In genomic region chr1:220691039-220691684, GRCh38 we compare ENCODE assay signal across 9 cellular contexts. TPM values are rescaled to one million over a fixed set of nuclear protein-coding genes. Genes with fewer than 3 reads are reported as not detected.
DNase-seq lines count a peak whose midpoint lies in the region; ATAC-seq and TF ChIP-seq lines count a peak whose summit lies in the region.
"Had no signal": no experiment of that assay in that cellular context is flagged by ENCODE, and none has a peak within 500 bp of the region (broad histone marks: within the 10 kb centered on the region; RNA-seq: fewer than 3 reads in every experiment).

No MANE protein-coding gene starts in this region.

- no peaks in the 10 kb centered on the region; the same call in 1 of the 2 replicates for H3K4me1 ChIP-seq in ES-I3 (ENCODE audit: insufficient read depth, low read length)
- peaks cover 7% of the 10 kb centered on the region; the same call in 1 of the 2 replicates for H3K4me1 ChIP-seq in PC-3 (ENCODE audit: insufficient read depth, low read length)
- H3K4me1 ChIP-seq in ovary (ENCODE audit: insufficient read depth): peaks cover 2% of the 10 kb centered on the region

- 28 to 46% (median 36%) methylated on average over 16 of the region's 16 CpGs for WGBS in ovary, 3 donors

- H2AFZ ChIP-seq in PC-3 (ENCODE audit: low read length): peak overlapping the region; percentile 91

- no peaks in the 10 kb centered on the region for H3K9me2 ChIP-seq in PC-3 (replicated peaks; ENCODE audit: low read length)

- TF ChIP-seq CTCF in PC-3 (conservative IDR thresholded peaks at IDR 0.05; ENCODE audit: low read depth, low read length) (no peak), fibroblast of villous mesenchyme (IDR thresholded peaks at IDR 0.05; ENCODE audit: insufficient read depth, low read depth, low read length) (no peak), ovary (IDR thresholded peaks at IDR 0.05) (no peak)

- H3K27ac ChIP-seq in PC-3 (ENCODE audit: low read length) (no peak overlapping the region), ovary (peak overlapping the region in 1 of 2 donors; percentile 5)
- H3K27ac ChIP-seq: SJSA1 had no signal

- no peaks in the 10 kb centered on the region for H3K9me3 ChIP-seq in ES-I3 (ENCODE audit: control insufficient read depth, insufficient read depth, low read length)
- no peaks in the 10 kb centered on the region for H3K9me3 ChIP-seq in PC-3 (ENCODE audit: low read length)
- no peaks in the 10 kb centered on the region for H3K9me3 ChIP-seq in ovary
- H3K9me3 ChIP-seq: SJSA1 had no signal

- ATAC-seq in PC-3: peak; percentile 3; the same call in 1 of the 2 replicates

- H3K27me3 ChIP-seq in PC-3 (ENCODE audit: low read length): no peaks in the 10 kb centered on the region
- H3K27me3 ChIP-seq in ovary: no peaks in the 10 kb centered on the region

- CTCF ChIA-PET in PC-3 (lab: Charles Lee): interaction anchor here (0.5 to 1.5 kb wide), 5 partner anchors 42 to 1032 kb away, joined by 3 to 10 read pairs (median 3); no protein-coding TSS in a partner anchor

- no peak for TF ChIP-seq POLR2A in ovary (IDR thresholded peaks at IDR 0.05)

- H3K36me3 ChIP-seq in ES-I3 (ENCODE audit: insufficient read depth, low read length) (no peaks in the 10 kb centered on the region), PC-3 (ENCODE audit: low read depth, low read length) (no peaks in the 10 kb centered on the region), ovary (no peaks in the 10 kb centered on the region)
- H3K36me3 ChIP-seq: SJSA1 had no signal

- POLR2A ChIA-PET in PC-3 (lab: Charles Lee; ENCODE audit: unreplicated experiment): no interaction called here

- DNase-seq in PC-3 (no peak), fibroblast of villous mesenchyme (ENCODE audit: low read depth) (no peak), ovary (no peak), Kasumi-1 (lab: John Stamatoyannopoulos, UW) (no peak), inferior parietal cortex (ENCODE audit: extremely low spot score) (no peak), NCI-H1092 (lab: John Stamatoyannopoulos, UW) (no peak), NAMALWA (ENCODE audit: low spot score) (no peak)

- no peaks in the 10 kb centered on the region for H3K79me2 ChIP-seq in PC-3 (ENCODE audit: low read length)

- H3K4me3 ChIP-seq in PC-3 (ENCODE audit: low read length) (peak overlapping the region; percentile 82), fibroblast of villous mesenchyme (ENCODE audit: low read depth, low read length) (peak overlapping the region; percentile 60), ovary (peak overlapping the region; percentile 49)

- no peaks in the 10 kb centered on the region for H4K20me1 ChIP-seq in PC-3 (ENCODE audit: low read length)

- H3K4me2 ChIP-seq in PC-3 (ENCODE audit: low read length): peak overlapping the region; percentile 92

- TSS peak; percentile 41 for BruUV-seq in PC-3 (replicated peaks; lab: Mats Ljungman, UMichigan)

- H3F3A ChIP-seq in PC-3 (ENCODE audit: low read length, unreplicated experiment): no peaks in the 10 kb centered on the region

- TF ChIP-seq EP300 in ovary (IDR thresholded peaks at IDR 0.05): no peak

- H3K9ac ChIP-seq in ES-I3 (ENCODE audit: low read depth, low read length) (peak overlapping the region; percentile 78; the same call in 1 of the 2 replicates), PC-3 (ENCODE audit: low read length) (peak overlapping the region; percentile 50; the same call in 1 of the 2 replicates)

- intact Hi-C loops in PC-3 (cut with micrococcal nuclease): no loop called here
- intact Hi-C loops in ovary (cut with DNase I): loop anchor here in 2 of 4 donors (2.0 to 5.0 kb wide), 2 partner anchors 41 to 42 kb away; no protein-coding TSS in a partner anchor

RNA-seq across cellular contexts. Expression of gene C1orf115, which starts 1.0 kb away (rescaled TPM):
- total RNA-seq in PC-3 (2014; rRNA removed) (5.9 and 6.3 TPM in 2 replicates), fibroblast of villous mesenchyme (3.5 and 4.5 TPM in 2 replicates), ovary (10 to 100 TPM; 10.0 to 19.8 (median 13.2) TPM)
- polyA plus RNA-seq in ovary: 10 to 100 TPM; 20.3 to 23.8 TPM

RNA-seq across cellular contexts. Expression of gene MTARC2, which starts 57.0 kb away (rescaled TPM):
- 13.3 and 17.7 TPM in 2 replicates for total RNA-seq in PC-3 (2014; rRNA removed)
- total RNA-seq in fibroblast of villous mesenchyme: 2.2 and 4.2 TPM in 2 replicates
- 10 to 100 TPM; 12.8 to 26.9 (median 23.6) TPM for total RNA-seq in ovary
- 10 to 100 TPM; 17.4 to 80.2 TPM for polyA plus RNA-seq in ovary
